ENCODE assay signal across 10 cellular contexts in the genomic region with DNA sequence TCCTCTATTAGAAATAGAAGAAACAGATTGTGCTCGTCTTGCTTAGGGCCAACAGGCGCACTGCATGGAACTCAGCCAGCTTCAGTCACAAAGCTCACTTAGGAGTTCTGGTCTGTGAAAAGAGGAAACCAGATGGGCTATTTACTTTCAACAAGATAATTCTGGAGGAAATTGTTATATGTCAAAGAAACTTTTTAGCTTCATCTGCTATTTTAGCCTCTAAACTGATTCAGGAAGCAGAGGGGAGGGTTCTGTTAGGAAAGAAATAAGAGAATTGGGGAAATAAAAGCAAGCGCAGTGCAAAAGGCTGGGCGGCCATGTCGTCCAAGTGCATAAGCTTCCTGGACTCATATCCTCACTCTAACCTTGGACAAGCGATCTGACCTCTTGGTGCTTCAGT. TPM values are rescaled to one million over a fixed set of nuclear protein-coding genes. Genes with fewer than 3 reads are reported as not detected.
DNase-seq lines count a peak whose midpoint lies in the region; ATAC-seq, FAIRE-seq and TF ChIP-seq lines count a peak whose summit lies in the region.
"Had no signal": no experiment of that assay in that cellular context is flagged by ENCODE, and none has a peak within 500 bp of the region (broad histone marks: within the 10 kb centered on the region; RNA-seq: fewer than 3 reads in every experiment).

No MANE protein-coding gene starts in this region.

- TF ChIP-seq CTCF in liver (IDR thresholded peaks at IDR 0.05; ENCODE audit: low read depth, low read length, missing input control): no peak
- TF ChIP-seq CTCF in HepG2 (CRISPR knock-in tag; IDR thresholded peaks at IDR 0.05): no peak
- no peak for TF ChIP-seq CTCF in fibroblast of villous mesenchyme (IDR thresholded peaks at IDR 0.05; ENCODE audit: insufficient read depth, low read depth, low read length)

- no peaks in the 10 kb centered on the region for H3K79me2 ChIP-seq in HepG2 (ENCODE audit: insufficient read depth, low read length)

- no peak for ATAC-seq in HepG2
- ATAC-seq in GM21367 (IDR thresholded peaks at IDR 0.05; ENCODE audit: unreplicated experiment): no peak
- ATAC-seq in activated naive CD8-positive, alpha-beta T cell treated with anti-CD3 and anti-CD28 coated beads, Interleukin-2, amount 50 U/mL, for 24 hours: no peak
- no peak for ATAC-seq in HG03571 (IDR thresholded peaks at IDR 0.05; ENCODE audit: unreplicated experiment)

- H4K20me1 ChIP-seq in HepG2 (ENCODE audit: insufficient read depth, low read length): no peaks in the 10 kb centered on the region

- TF ChIP-seq POLR2A in HepG2 (IDR thresholded peaks at IDR 0.05; ENCODE audit: insufficient read depth in 1 of 2, low read depth in 2 of 2, low read length in 2 of 2): no peak

- H3K4me2 ChIP-seq in HepG2 (ENCODE audit: low read depth, low read length): no peak overlapping the region

- peaks cover 3% of the 10 kb centered on the region for H3K4me1 Mint-ChIP-seq in activated naive CD8-positive, alpha-beta T cell treated with anti-CD3 and anti-CD28 coated beads, Interleukin-2, amount 50 U/mL, for 24 hours

- 57% methylated on average over 6 of the region's 6 CpGs for WGBS in liver
- WGBS in HepG2 (ENCODE audit: low lambda C conversion rate): 49% methylated on average over 6 of the region's 6 CpGs

- H3K4me1 ChIP-seq in liver (ENCODE audit: control insufficient read depth in 4 of 4, insufficient read depth in 4 of 4, low read length in 3 of 4) (no peaks in the 10 kb centered on the region), HepG2 (ENCODE audit: insufficient read depth, low read length) (no peaks in the 10 kb centered on the region), muscle layer of duodenum (ENCODE audit: control insufficient read depth in 1 of 2, insufficient read depth in 2 of 2, low read length in 2 of 2) (peaks cover 0 to 11% of the 10 kb centered on the region in 2 donors)

- DNase-seq in HepG2 (ENCODE audit: low spot score): no peak
- DNase-seq in fibroblast of villous mesenchyme (ENCODE audit: low read depth): peak; percentile 8
- DNase-seq in H7: no peak
- DNase-seq in activated naive CD8-positive, alpha-beta T cell treated with anti-CD3 and anti-CD28 coated beads, Interleukin-2, amount 50 U/mL, for 24 hours: no peak
- DNase-seq: T-helper 2 cell had no signal

- no peak overlapping the region for H3K4me3 ChIP-seq in liver (ENCODE audit: low read depth in 1 of 3, low read length in 3 of 3)
- H3K4me3 ChIP-seq in HepG2 (replicated peaks in 1 of 3; ENCODE audit: insufficient read depth in 1 of 3, low read depth in 2 of 3, low read length in 3 of 3): no peak overlapping the region
- no peak overlapping the region for H3K4me3 ChIP-seq in fibroblast of villous mesenchyme (ENCODE audit: low read depth, low read length)
- H3K4me3 ChIP-seq in muscle layer of duodenum (ENCODE audit: low read depth in 1 of 2, low read length in 2 of 2): peak overlapping the region; percentile 16 to 34
- H3K4me3 ChIP-seq in H7 (ENCODE audit: insufficient read depth, low read depth, low read length): no peak overlapping the region

- TF ChIP-seq EP300 in HepG2 (IDR thresholded peaks at IDR 0.05; ENCODE audit: low read depth in 2 of 2, low read length in 2 of 2): no peak
- no peak for TF ChIP-seq EP300 in HepG2 (CRISPR knock-in tag; IDR thresholded peaks at IDR 0.05; ENCODE audit: borderline replicate concordance)

- H3K27me3 ChIP-seq in liver (ENCODE audit: control insufficient read depth in 4 of 4, insufficient read depth in 4 of 4, low read length in 3 of 4) (no peaks in the 10 kb centered on the region), HepG2 (ENCODE audit: control insufficient read depth in 1 of 2, insufficient read depth in 2 of 2, low read length in 2 of 2) (no peaks in the 10 kb centered on the region), muscle layer of duodenum (ENCODE audit: low read depth, low read length) (no peaks in the 10 kb centered on the region), H7 (ENCODE audit: control insufficient read depth, insufficient read depth, low read length) (no peaks in the 10 kb centered on the region)

- H3K27me3 Mint-ChIP-seq in activated naive CD8-positive, alpha-beta T cell treated with anti-CD3 and anti-CD28 coated beads, Interleukin-2, amount 50 U/mL, for 24 hours: no peaks in the 10 kb centered on the region

- POLR2A ChIA-PET in HepG2 (lab: Yijun Ruan, JAX): no interaction called here

- TF ChIP-seq RAD21 in liver (IDR thresholded peaks at IDR 0.05) (peak in 1 of 2 donors; percentile 33), HepG2 (CRISPR knock-in tag; IDR thresholded peaks at IDR 0.05) (no peak)

- H3K9ac ChIP-seq in liver (ENCODE audit: low read depth in 1 of 2, low read length in 2 of 2): no peak overlapping the region
- H3K9ac ChIP-seq in HepG2 (ENCODE audit: insufficient read depth, low read depth, low read length): no peak overlapping the region

- in situ Hi-C loops in HepG2 (cut with HindIII; ENCODE audit: extremely low pct_ligation_motif_present, low pct_unique_long_range_greater_than_20kb): no loop called here

- no peak overlapping the region for H3K27ac Mint-ChIP-seq in activated naive CD8-positive, alpha-beta T cell treated with anti-CD3 and anti-CD28 coated beads, Interleukin-2, amount 50 U/mL, for 24 hours

- no peak overlapping the region for H2AFZ ChIP-seq in HepG2 (ENCODE audit: low read length)

- CTCF ChIA-PET in HepG2 (lab: Yijun Ruan, JAX; ENCODE audit: low intra/inter-chr PET ratio, low total read pairs): no interaction called here

- no peak overlapping the region for H3K4me3 Mint-ChIP-seq in activated naive CD8-positive, alpha-beta T cell treated with anti-CD3 and anti-CD28 coated beads, Interleukin-2, amount 50 U/mL, for 24 hours

- H3K36me3 ChIP-seq in liver (ENCODE audit: control insufficient read depth in 4 of 4, insufficient read depth in 3 of 4, low read depth in 1 of 4, low read length in 3 of 4) (no peaks in the 10 kb centered on the region), HepG2 (replicated peaks in 1 of 2; ENCODE audit: control insufficient read depth in 1 of 2, insufficient read depth in 2 of 2, low read length in 2 of 2) (no peaks in the 10 kb centered on the region), muscle layer of duodenum (ENCODE audit: control insufficient read depth in 1 of 2, insufficient read depth in 2 of 2, low read length in 2 of 2) (no peaks in the 10 kb centered on the region), H7 (replicated peaks; ENCODE audit: control insufficient read depth, insufficient read depth, low read length) (no peaks in the 10 kb centered on the region)

- H3K27ac ChIP-seq in liver (ENCODE audit: low read depth in 1 of 2, low read length in 2 of 2): no peak overlapping the region
- no peak overlapping the region for H3K27ac ChIP-seq in HepG2 (ENCODE audit: extremely low read length, insufficient read depth, low read length)
- peak overlapping the region; percentile 10 for H3K27ac ChIP-seq in muscle layer of duodenum (ENCODE audit: low read length)

- no peaks in the 10 kb centered on the region for H3K9me3 Mint-ChIP-seq in activated naive CD8-positive, alpha-beta T cell treated with anti-CD3 and anti-CD28 coated beads, Interleukin-2, amount 50 U/mL, for 24 hours

- intact Hi-C loops in HepG2 (cut with micrococcal nuclease; ENCODE audit: unreplicated experiment): no loop called here

- no TSS peak for BruUV-seq in HepG2 (replicated peaks; lab: Mats Ljungman, UMichigan)

- no peak for FAIRE-seq in HepG2 (lab: Jason Lieb, UNC)

- H3K9me3 ChIP-seq in liver (ENCODE audit: control insufficient read depth in 4 of 4, low read length in 3 of 4) (no peaks in the 10 kb centered on the region), HepG2 (ENCODE audit: low read length) (no peaks in the 10 kb centered on the region), muscle layer of duodenum (ENCODE audit: control insufficient read depth in 1 of 2, low read length in 2 of 2) (no peaks in the 10 kb centered on the region)

- H3K36me3 Mint-ChIP-seq in activated naive CD8-positive, alpha-beta T cell treated with anti-CD3 and anti-CD28 coated beads, Interleukin-2, amount 50 U/mL, for 24 hours (ENCODE audit: low read depth): no peaks in the 10 kb centered on the region

RNA-seq across cellular contexts. Expression of gene PRKN, which starts 21.3 kb away (rescaled TPM):
- 1 to 10 TPM; 3.9 to 4.1 TPM for total RNA-seq in liver
- polyA plus RNA-seq in liver: 1 to 10 TPM in 1 of 2 donors, under 1 TPM in 1; 0.47 to 2.6 TPM
- 0.18 and 0.31 TPM in 2 replicates for total RNA-seq in HepG2 (2016; rRNA removed; fragmentation: Illumina TruSeq; extraction: Trizol)
- 0.09 TPM in 1 of 2 replicates, not detected in the other for total RNA-seq in HepG2 (2016; cell fraction: cytosol; rRNA removed; fragmentation: Illumina TruSeq; extraction: Trizol; ENCODE audit: low read depth)
- 0.19 TPM in 1 of 2 replicates, not detected in the other for total RNA-seq in HepG2 (2016; cell fraction: insoluble cytoplasmic fraction; rRNA removed; fragmentation: Illumina TruSeq; extraction: Trizol)
- 0.07 and 0.28 TPM in 2 replicates for total RNA-seq in HepG2 (2016; cell fraction: membrane; rRNA removed; fragmentation: Illumina TruSeq; extraction: Trizol)
- 2.4 and 4.3 TPM in 2 replicates for total RNA-seq in HepG2 (2016; cell fraction: nucleus; rRNA removed; fragmentation: Illumina TruSeq; extraction: Trizol)
- polyA plus RNA-seq in HepG2 (2011; rRNA removed): 0.44 and 0.50 TPM in 2 replicates
- 0.39 and 0.62 TPM in 2 replicates for polyA plus RNA-seq in HepG2 (2011; cell fraction: cytosol; rRNA removed)
- 0.50 and 0.80 TPM in 2 replicates for polyA plus RNA-seq in HepG2 (2011; cell fraction: nucleus; rRNA removed)
- polyA plus RNA-seq in HepG2 (2012): 1.2 and 1.3 TPM in 2 replicates
- 0.15 TPM in 1 of 2 replicates, not detected in the other for polyA plus RNA-seq in HepG2 (2016; cell fraction: cytosol; fragmentation: Illumina TruSeq; extraction: Trizol; ENCODE audit: low read depth)
- not detected in 2 replicates for polyA plus RNA-seq in HepG2 (2016; cell fraction: insoluble cytoplasmic fraction; fragmentation: Illumina TruSeq; extraction: Trizol; ENCODE audit: low read depth)
- 0.17 and 0.49 TPM in 2 replicates for polyA plus RNA-seq in HepG2 (2016; cell fraction: membrane; fragmentation: Illumina TruSeq; extraction: Trizol; ENCODE audit: low read depth)
- not detected in 2 replicates for polyA plus RNA-seq in HepG2 (2016; cell fraction: nucleus; fragmentation: Illumina TruSeq; extraction: Trizol; ENCODE audit: insufficient read depth, low read depth)
- 1.9 TPM in 1 of 2 replicates, not detected in the other for polyA minus RNA-seq in HepG2 (2011; rRNA and poly(A)+ RNA removed; ENCODE audit: low replicate concordance)
- 0.59 TPM in 1 of 2 replicates, not detected in the other for polyA minus RNA-seq in HepG2 (2011; cell fraction: cytosol; rRNA and poly(A)+ RNA removed)
- 12.2 and 16.7 TPM in 2 replicates for polyA minus RNA-seq in HepG2 (2011; cell fraction: nucleus; rRNA and poly(A)+ RNA removed)
- 2.2 and 4.2 TPM in 2 replicates for total RNA-seq in fibroblast of villous mesenchyme
- total RNA-seq in H7 (2014; rRNA removed; shearing (Covaris generic)): 0.26 and 0.90 TPM in 2 replicates

RNA-seq across cellular contexts. Expression of gene PACRG, which starts 21.5 kb away (rescaled TPM):
- 1 to 10 TPM in 1 of 2 donors, under 1 TPM in 1; 0.47 to 3.7 TPM for total RNA-seq in liver
- polyA plus RNA-seq in liver: 1 to 10 TPM; 1.1 to 3.8 TPM
- total RNA-seq in HepG2 (2016; rRNA removed; fragmentation: Illumina TruSeq; extraction: Trizol): 0.13 TPM in 1 of 2 replicates, not detected in the other
- not detected in 2 replicates for total RNA-seq in HepG2 (2016; cell fraction: cytosol; rRNA removed; fragmentation: Illumina TruSeq; extraction: Trizol; ENCODE audit: low read depth)
- 0.19 TPM in 1 of 2 replicates, not detected in the other for total RNA-seq in HepG2 (2016; cell fraction: insoluble cytoplasmic fraction; rRNA removed; fragmentation: Illumina TruSeq; extraction: Trizol)
- total RNA-seq in HepG2 (2016; cell fraction: membrane; rRNA removed; fragmentation: Illumina TruSeq; extraction: Trizol): not detected in 2 replicates
- total RNA-seq in HepG2 (2016; cell fraction: nucleus; rRNA removed; fragmentation: Illumina TruSeq; extraction: Trizol): not detected in 2 replicates
- polyA plus RNA-seq in HepG2 (2011; rRNA removed): not detected in 2 replicates
- not detected in 2 replicates for polyA plus RNA-seq in HepG2 (2011; cell fraction: cytosol; rRNA removed)
- polyA plus RNA-seq in HepG2 (2011; cell fraction: nucleus; rRNA removed): not detected in 2 replicates
- 0.43 TPM in 1 of 2 replicates, not detected in the other for polyA plus RNA-seq in HepG2 (2012)
- 0.14 TPM in 1 of 2 replicates, not detected in the other for polyA plus RNA-seq in HepG2 (2016; cell fraction: cytosol; fragmentation: Illumina TruSeq; extraction: Trizol; ENCODE audit: low read depth)
- not detected in 2 replicates for polyA plus RNA-seq in HepG2 (2016; cell fraction: insoluble cytoplasmic fraction; fragmentation: Illumina TruSeq; extraction: Trizol; ENCODE audit: low read depth)
- not detected in 2 replicates for polyA plus RNA-seq in HepG2 (2016; cell fraction: membrane; fragmentation: Illumina TruSeq; extraction: Trizol; ENCODE audit: low read depth)
- polyA plus RNA-seq in HepG2 (2016; cell fraction: nucleus; fragmentation: Illumina TruSeq; extraction: Trizol; ENCODE audit: insufficient read depth, low read depth): not detected in 2 replicates
- 0.12 TPM in 1 of 2 replicates, not detected in the other for polyA minus RNA-seq in HepG2 (2011; rRNA and poly(A)+ RNA removed; ENCODE audit: low replicate concordance)
- polyA minus RNA-seq in HepG2 (2011; cell fraction: cytosol; rRNA and poly(A)+ RNA removed): not detected in 2 replicates
- polyA minus RNA-seq in HepG2 (2011; cell fraction: nucleus; rRNA and poly(A)+ RNA removed): not detected in 2 replicates
- under 0.01 and 0.97 TPM in 2 replicates for total RNA-seq in fibroblast of villous mesenchyme
- total RNA-seq in H7 (2014; rRNA removed; shearing (Covaris generic)): 0.07 and 0.52 TPM in 2 replicates
- total RNA-seq: pulmonary artery endothelial cell had no signal

Comparison
In these comparisons a context has a peak if more than half of its experiments do, and no peak if none do; other contexts are left out.
1. H3K4me3 ChIP-seq: peak in muscle layer of duodenum (2 of 2); none in liver (0 of 3), HepG2 (0 of 3), fibroblast of villous mesenchyme (single experiment) and H7 (single experiment).